Comparison of ENCODE assay signal across 32 cellular contexts in the genomic region with DNA sequence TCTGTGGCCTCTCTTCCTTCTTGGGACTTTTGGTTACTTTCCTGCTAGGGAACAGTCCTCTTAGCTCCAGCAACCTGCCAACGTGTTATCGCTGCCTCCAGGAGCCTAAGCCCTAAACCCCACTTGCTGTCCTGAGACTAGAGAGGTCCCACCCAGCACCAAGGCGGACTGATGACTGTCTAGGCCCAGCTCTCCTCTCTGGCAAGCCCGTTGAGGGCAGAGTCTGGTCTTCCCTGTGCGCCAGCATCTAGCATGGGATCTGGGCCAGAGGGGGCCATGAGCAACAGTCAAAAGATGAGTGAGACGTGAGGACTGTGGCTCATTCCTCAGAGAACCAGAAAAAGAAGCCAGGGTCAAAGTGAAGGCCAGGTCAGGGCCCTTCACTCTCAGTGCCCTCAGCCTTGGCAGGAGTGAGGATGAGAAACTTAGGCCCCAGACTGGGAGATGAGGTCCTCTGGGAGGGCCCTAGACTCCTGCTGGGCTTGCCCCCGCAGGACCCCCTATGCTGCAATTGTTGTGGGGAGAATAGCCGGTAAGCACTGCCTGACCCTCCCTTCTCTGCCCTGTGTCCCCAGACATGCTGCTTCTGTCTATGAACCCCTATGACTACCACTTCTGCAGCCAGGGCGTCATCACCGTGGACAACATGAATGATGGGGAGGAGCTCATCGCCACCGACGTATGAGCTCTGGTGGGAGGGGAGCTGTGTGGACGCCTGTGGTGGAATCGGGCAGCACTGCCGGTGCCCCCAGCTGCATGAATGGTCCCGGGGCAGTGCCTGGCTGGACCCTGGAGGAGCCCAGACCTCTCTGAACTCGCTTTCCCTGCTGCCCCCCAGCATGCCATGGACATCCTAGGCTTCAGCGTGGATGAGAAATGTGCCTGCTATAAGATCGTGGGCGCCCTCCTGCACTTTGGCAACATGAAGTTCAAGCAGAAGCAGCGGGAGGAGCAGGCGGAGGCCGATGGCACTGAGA. TPM values are rescaled to one million over a fixed set of nuclear protein-coding genes. Genes with fewer than 3 reads are reported as not detected.
DNase-seq lines count a peak whose midpoint lies in the region; ATAC-seq, FAIRE-seq and TF ChIP-seq lines count a peak whose summit lies in the region.
"Had no signal": no experiment of that assay in that cellular context is flagged by ENCODE, and none has a peak within 500 bp of the region (broad histone marks: within the 10 kb centered on the region; RNA-seq: fewer than 3 reads in every experiment).

No MANE protein-coding gene starts in this region.

- no peak overlapping the region for H2BK120ac ChIP-seq in H1 (replicated peaks; ENCODE audit: low read depth, low read length)

- H2BK20ac ChIP-seq in H1 (ENCODE audit: low read length) = no peak overlapping the region

- no peak overlapping the region for H3K4ac ChIP-seq in H1 (replicated peaks; ENCODE audit: insufficient read length, low read depth, low read length)

- H3K79me1 ChIP-seq in H1 (ENCODE audit: low read depth, low read length) = no peaks in the 10 kb centered on the region

- H3K14ac ChIP-seq in H1 (ENCODE audit: insufficient read length) = no peak overlapping the region

- no peak overlapping the region for H2AK5ac ChIP-seq in H1 (ENCODE audit: low read depth, low read length)

- 90% methylated on average over 24 of the region's 24 CpGs; no CpG with 5 or more reads in 1 of the 2 experiments for WGBS in H1 (ENCODE audit: extremely low coverage in 1 of 2, insufficient coverage in 1 of 2, insufficient read length in 1 of 2, insufficient replicate concordance in 2 of 2, low coverage in 1 of 2, low lambda C conversion rate in 2 of 2, missing lambda C conversion rate in 1 of 2), 2 experiments

- CTCF ChIA-PET in activated CD4-positive, alpha-beta T cell treated with anti-CD3 and anti-CD28 coated beads, Interleukin-2, amount 10 ng/mL, durations not matched to agents 7 days and 5 days (lab: Charles Lee) = interaction anchor here (1.2 kb wide), 1 partner anchor 15 kb away, joined by 3 read pairs; no protein-coding TSS in a partner anchor
- CTCF ChIA-PET in H1 (lab: Charles Lee; ENCODE audit: partially characterized antibody) = interaction anchor here (0.6 to 3.5 kb wide), 8 partner anchors 11 to 527 kb away, joined by 3 to 16 read pairs (median 3); no protein-coding TSS in a partner anchor

- H3K27ac ChIP-seq in H1 (ENCODE audit: low read depth, low read length) = no peak overlapping the region
- no peak overlapping the region for H3K27ac ChIP-seq in left lung
- peak overlapping the region; percentile 62 for H3K27ac ChIP-seq in temporal lobe (ENCODE audit: low read depth, low read length)
- H3K27ac ChIP-seq in caudate nucleus (ENCODE audit: low read depth, low read length) = no peak overlapping the region
- H3K27ac ChIP-seq: A549, body of pancreas, coronary artery, esophagus muscularis mucosa, hepatocyte, neutrophil, prostate gland, skin epidermis had no signal

- peaks cover 0 to 3% of the 10 kb centered on the region in 2 experiments for H4K20me1 ChIP-seq in H1 (replicated peaks in 1 of 2; ENCODE audit: control insufficient read depth in 1 of 2, insufficient read depth in 2 of 2, low read length in 2 of 2)

- no peak for TF ChIP-seq RAD21 in H1 (IDR thresholded peaks at IDR 0.05 in 1 of 2, conservative IDR thresholded peaks at IDR 0.05 in 1 of 2; ENCODE audit: low read depth in 2 of 2, low read length in 2 of 2)

- peaks cover 0 to 27% (median 19%) of the 10 kb centered on the region in 4 experiments; a peak in 6 of 7 replicates for H3K4me1 ChIP-seq in H1 (replicated peaks in 1 of 4; ENCODE audit: control insufficient read depth in 3 of 4, insufficient read depth in 4 of 4, low read length in 3 of 4)
- H3K4me1 ChIP-seq in left lung = no peaks in the 10 kb centered on the region
- H3K4me1 ChIP-seq: body of pancreas, prostate gland had no signal

- H2BK15ac ChIP-seq in H1 (ENCODE audit: low read length) = 0 out of 2 replicates have a peak overlapping the region, but pooled peaks have one; percentile 31

- no peak overlapping the region for H3K4me2 ChIP-seq in H1 (ENCODE audit: insufficient read depth in 1 of 2, low read depth in 2 of 2, low read length in 2 of 2)
- H3K4me2 ChIP-seq: A549, hepatocyte had no signal

- no peak overlapping the region for H3K23ac ChIP-seq in H1 (ENCODE audit: insufficient read length)

- 0 out of 2 replicates have a peak overlapping the region, but pooled peaks have one; percentile 83 for H2BK5ac ChIP-seq in H1 (ENCODE audit: low read depth, low read length)

- ATAC-seq in left lung (peak; percentile 3), HG03432 (IDR thresholded peaks at IDR 0.05; ENCODE audit: unreplicated experiment) (no peak)
- ATAC-seq: body of pancreas; CD8-positive, alpha-beta T cell had no signal

- H2BK12ac ChIP-seq in H1 (ENCODE audit: low read depth, low read length) = no peak overlapping the region

- H3K4me3 Mint-ChIP-seq in activated CD4-positive, alpha-beta T cell treated with anti-CD3 and anti-CD28 coated beads, Interleukin-2, amount 10 ng/mL, durations not matched to agents 7 days and 5 days = no peak overlapping the region
- no peak overlapping the region for H3K4me3 Mint-ChIP-seq in activated CD4-positive, alpha-beta T cell treated with anti-CD3 and anti-CD28 coated beads, Interleukin-2, amount 10 ng/mL, durations not matched to agents 24 days and 14 days
- H3K4me3 Mint-ChIP-seq: activated T-cell treated with anti-CD3 and anti-CD28 coated beads, Interleukin-2, amount 50 U/mL, for 72 hours; CD8-positive, alpha-beta T cell; endodermal cell had no signal

- H3K36me3 ChIP-seq in H1 (ENCODE audit: control insufficient read depth in 2 of 4, insufficient read depth in 4 of 4, low read length in 3 of 4) = no peaks in the 10 kb centered on the region
- H3K36me3 ChIP-seq in left lung = no peaks in the 10 kb centered on the region
- H3K36me3 ChIP-seq: prostate gland had no signal

- no peaks in the 10 kb centered on the region for H3K9me3 Mint-ChIP-seq in activated CD4-positive, alpha-beta T cell treated with anti-CD3 and anti-CD28 coated beads, Interleukin-2, amount 10 ng/mL, durations not matched to agents 7 days and 5 days
- H3K9me3 Mint-ChIP-seq in activated CD4-positive, alpha-beta T cell treated with anti-CD3 and anti-CD28 coated beads, Interleukin-2, amount 10 ng/mL, durations not matched to agents 24 days and 14 days = no peaks in the 10 kb centered on the region
- H3K9me3 Mint-ChIP-seq: activated T-cell treated with anti-CD3 and anti-CD28 coated beads, Interleukin-2, amount 50 U/mL, for 72 hours; CD8-positive, alpha-beta T cell; endodermal cell had no signal

- POLR2A ChIA-PET in activated CD4-positive, alpha-beta T cell treated with anti-CD3 and anti-CD28 coated beads, Interleukin-2, amount 10 ng/mL, durations not matched to agents 7 days and 5 days (lab: Charles Lee) = no interaction called here
- POLR2A ChIA-PET in H1 (lab: Charles Lee; ENCODE audit: partially characterized antibody) = interaction anchor here (0.8 to 1.8 kb wide), 4 partner anchors 7 to 31 kb away, joined by 3 to 5 read pairs (median 4); partner anchors contain the start of genes GSS and MYH7B

- H3K23me2 ChIP-seq in H1 (ENCODE audit: low read depth, low read length) = peaks cover 4% of the 10 kb centered on the region; the same call in 1 of the 2 replicates

- TF ChIP-seq POLR2A in H1 (IDR thresholded peaks at IDR 0.05; ENCODE audit: control extremely low read depth in 1 of 2, low read depth in 2 of 2, low read length in 2 of 2) = no peak

- TF ChIP-seq CTCF in H1 (IDR thresholded peaks at IDR 0.05; ENCODE audit: control extremely low read depth in 1 of 3, insufficient read depth in 1 of 3, low read depth in 1 of 3, low read length in 3 of 3) (no peak), left lung (IDR thresholded peaks at IDR 0.05) (no peak)

- H3K27me3 Mint-ChIP-seq in activated CD4-positive, alpha-beta T cell treated with anti-CD3 and anti-CD28 coated beads, Interleukin-2, amount 10 ng/mL, durations not matched to agents 7 days and 5 days = peaks cover 11% of the 10 kb centered on the region
- H3K27me3 Mint-ChIP-seq in activated CD4-positive, alpha-beta T cell treated with anti-CD3 and anti-CD28 coated beads, Interleukin-2, amount 10 ng/mL, durations not matched to agents 24 days and 14 days = peaks cover 13% of the 10 kb centered on the region

- no peak overlapping the region for H3K56ac ChIP-seq in H1 (replicated peaks; ENCODE audit: insufficient read length, low read depth, low read length)

- H3K79me2 ChIP-seq in H1 (ENCODE audit: control insufficient read depth in 1 of 2, insufficient read depth in 2 of 2, low read length in 2 of 2) = no peaks in the 10 kb centered on the region
- H3K79me2 ChIP-seq: hepatocyte had no signal

- TF ChIP-seq EP300 in H1 (IDR thresholded peaks at IDR 0.05; ENCODE audit: borderline replicate concordance in 1 of 2, low read depth in 2 of 2, low read length in 2 of 2) = no peak

- H4K8ac ChIP-seq in H1 (ENCODE audit: extremely low read depth, insufficient read depth, low read length) = no peak overlapping the region; the same call in 1 of the 2 replicates

- H4K5ac ChIP-seq in H1 (ENCODE audit: insufficient read length, low read depth, low read length) = no peak overlapping the region

- no peak overlapping the region for H2AFZ ChIP-seq in H1 (ENCODE audit: low read length)
- H2AFZ ChIP-seq: hepatocyte had no signal

- no peak overlapping the region; the same call in 1 of the 2 replicates for H3K18ac ChIP-seq in H1 (ENCODE audit: extremely low read depth, low read length)

- intact Hi-C loops in activated CD4-positive, alpha-beta T cell treated with anti-CD3 and anti-CD28 coated beads, Interleukin-2, amount 10 ng/mL, durations not matched to agents 24 days and 14 days (cut with micrococcal nuclease) = no loop called here
- intact Hi-C loops in left lung (cut with DNase I) = no loop called here

- peak overlapping the region; percentile 5 for H3K27ac Mint-ChIP-seq in activated CD4-positive, alpha-beta T cell treated with anti-CD3 and anti-CD28 coated beads, Interleukin-2, amount 10 ng/mL, durations not matched to agents 7 days and 5 days
- H3K27ac Mint-ChIP-seq in activated CD4-positive, alpha-beta T cell treated with anti-CD3 and anti-CD28 coated beads, Interleukin-2, amount 10 ng/mL, durations not matched to agents 24 days and 14 days = no peak overlapping the region
- H3K27ac Mint-ChIP-seq: activated T-cell treated with anti-CD3 and anti-CD28 coated beads, Interleukin-2, amount 50 U/mL, for 72 hours; CD8-positive, alpha-beta T cell; endodermal cell had no signal

- no peaks in the 10 kb centered on the region for H3K9me3 ChIP-seq in H1 (ENCODE audit: insufficient read depth in 2 of 2, low read depth in 1 of 2, low read length in 1 of 2)
- no peaks in the 10 kb centered on the region for H3K9me3 ChIP-seq in left lung
- H3K9me3 ChIP-seq: A549, body of pancreas, esophagus muscularis mucosa, neutrophil, prostate gland, tibial nerve had no signal

- H3K4me3 ChIP-seq in H1 (ENCODE audit: extremely low read depth in 1 of 4, insufficient read depth in 2 of 4, low read depth in 3 of 4, low read length in 4 of 4) (no peak overlapping the region), left lung (no peak overlapping the region)
- H3K4me3 ChIP-seq: A549, body of pancreas, coronary artery, esophagus muscularis mucosa, hepatocyte, prostate gland, skin epidermis, tibial nerve had no signal

- H3K4me1 Mint-ChIP-seq in activated CD4-positive, alpha-beta T cell treated with anti-CD3 and anti-CD28 coated beads, Interleukin-2, amount 10 ng/mL, durations not matched to agents 7 days and 5 days = no peaks in the 10 kb centered on the region
- H3K4me1 Mint-ChIP-seq in activated CD4-positive, alpha-beta T cell treated with anti-CD3 and anti-CD28 coated beads, Interleukin-2, amount 10 ng/mL, durations not matched to agents 24 days and 14 days = no peaks in the 10 kb centered on the region

- H3K36me3 Mint-ChIP-seq in activated CD4-positive, alpha-beta T cell treated with anti-CD3 and anti-CD28 coated beads, Interleukin-2, amount 10 ng/mL, durations not matched to agents 7 days and 5 days (ENCODE audit: low read depth) = no peaks in the 10 kb centered on the region
- H3K36me3 Mint-ChIP-seq in activated CD4-positive, alpha-beta T cell treated with anti-CD3 and anti-CD28 coated beads, Interleukin-2, amount 10 ng/mL, durations not matched to agents 24 days and 14 days (ENCODE audit: low read depth) = no peaks in the 10 kb centered on the region
- H3K36me3 Mint-ChIP-seq: CD8-positive, alpha-beta T cell had no signal

- H4K91ac ChIP-seq in H1 (replicated peaks; ENCODE audit: insufficient read length, low read length) = no peak overlapping the region

- H3K27me3 ChIP-seq in H1 (replicated peaks in 1 of 4; ENCODE audit: control insufficient read depth in 3 of 4, extremely low read depth in 1 of 4, insufficient read depth in 3 of 4, low read length in 3 of 4) (peaks cover 0 to 16% (median 9%) of the 10 kb centered on the region in 4 experiments; a peak in 3 of 7 replicates), left lung (peaks cover 5 to 37% of the 10 kb centered on the region in 2 donors)

- DNase-seq in activated CD4-positive, alpha-beta T cell treated with anti-CD3 and anti-CD28 coated beads, Interleukin-2, amount 10 ng/mL, durations not matched to agents 7 days and 5 days = no peak
- no peak for DNase-seq in activated CD4-positive, alpha-beta T cell treated with anti-CD3 and anti-CD28 coated beads, Interleukin-2, amount 10 ng/mL, durations not matched to agents 24 days and 14 days
- DNase-seq in H1 (ENCODE audit: low read depth in 1 of 2, low spot score in 2 of 2) (no peak), left lung (peak in 1 of 2 donors; percentile 49), GM19240 (ENCODE audit: insufficient read length, low spot score) (no peak), caudate nucleus (lab: John Stamatoyannopoulos, UW) (no peak)
- DNase-seq: activated naive CD4-positive, alpha-beta T cell; activated T-cell treated with anti-CD3 and anti-CD28 coated beads, Interleukin-2, amount 50 U/mL, for 72 hours; AML-193; body of pancreas; CD8-positive, alpha-beta T cell; endodermal cell; foreskin melanocyte; HCEC 1CT; NCI-H1417 treated with DMSO at 0.1 percent for 48 hours; NCI-H2081 treated with DMSO at 0.1 percent for 48 hours; NK-92 treated with Interleukin-12 subunit alpha and Interleukin-12 subunit beta, amount 100 ng/mL, for 24 hours; PC-3; SHP77; T-helper 9 cell had no signal

- H3K9ac ChIP-seq in H1 (replicated peaks in 1 of 4; ENCODE audit: extremely low read depth in 1 of 4, low read depth in 3 of 4, low read length in 3 of 4) = no peak overlapping the region

- FAIRE-seq in H1 (lab: Jason Lieb, UNC) = no peak
- FAIRE-seq: A549, G401.6 had no signal

RNA-seq across cellular contexts. Expression of gene MYH7B, which starts 30.9 kb away (rescaled TPM):
- under 1 TPM; 0.04 to 0.27 TPM for total RNA-seq in activated CD4-positive, alpha-beta T cell treated with anti-CD3 and anti-CD28 coated beads, Interleukin-2, amount 10 ng/mL, durations not matched to agents 7 days and 5 days
- 0.19 and 0.52 TPM in 2 replicates for total RNA-seq in activated CD4-positive, alpha-beta T cell treated with anti-CD3 and anti-CD28 coated beads, Interleukin-2, amount 10 ng/mL, durations not matched to agents 24 days and 14 days
- total RNA-seq in H1 (2021; fragmentation: NEBNext Ultra II Directional; extraction: Animal tissue kit (Norgen Biotek cat#: 25700)) = 0.30 and 0.69 TPM in 2 replicates
- 0.15 and 0.25 TPM in 2 replicates for polyA plus RNA-seq in H1 (2011; rRNA removed)
- 0.25 TPM for polyA plus RNA-seq in H1 (2011; cell fraction: cytosol; rRNA removed)
- polyA plus RNA-seq in H1 (2011; cell fraction: nucleus; rRNA removed) = 1.9 TPM
- polyA plus RNA-seq in H1 (2012, experiment 1 of 2) = 0.10 to 1.1 TPM (median 0.71 TPM) in 4 replicates
- polyA plus RNA-seq in H1 (2012, experiment 2 of 2) = 0.03 TPM
- polyA plus RNA-seq in H1 (2013, experiment 1 of 2) = 0.20 TPM
- polyA plus RNA-seq in H1 (2013, experiment 2 of 2) = 0.24 TPM
- 0.10 and 0.32 TPM in 2 replicates for polyA minus RNA-seq in H1 (2011; rRNA and poly(A)+ RNA removed)
- polyA minus RNA-seq in H1 (2011; cell fraction: cytosol; rRNA and poly(A)+ RNA removed) = not detected
- polyA minus RNA-seq in H1 (2011; cell fraction: nucleus; rRNA and poly(A)+ RNA removed) = 0.60 TPM
- total RNA-seq in left lung (under 1 TPM; 0.34 to 0.41 TPM), temporal lobe (under 0.01 TPM)
- total RNA-seq: HT1080 had no signal

RNA-seq across cellular contexts. Expression of gene GSS, which starts 31.0 kb away (rescaled TPM):
- 10 to 100 TPM; 48.7 to 49.1 TPM for total RNA-seq in activated CD4-positive, alpha-beta T cell treated with anti-CD3 and anti-CD28 coated beads, Interleukin-2, amount 10 ng/mL, durations not matched to agents 7 days and 5 days
- 71.0 and 71.3 TPM in 2 replicates for total RNA-seq in activated CD4-positive, alpha-beta T cell treated with anti-CD3 and anti-CD28 coated beads, Interleukin-2, amount 10 ng/mL, durations not matched to agents 24 days and 14 days
- total RNA-seq in H1 (2021; fragmentation: NEBNext Ultra II Directional; extraction: Animal tissue kit (Norgen Biotek cat#: 25700)) = 29.4 and 34.6 TPM in 2 replicates
- polyA plus RNA-seq in H1 (2011; rRNA removed) = 43.2 and 46.4 TPM in 2 replicates
- polyA plus RNA-seq in H1 (2011; cell fraction: cytosol; rRNA removed) = 57.0 TPM
- 110 TPM for polyA plus RNA-seq in H1 (2011; cell fraction: nucleus; rRNA removed)
- 32.9 to 43.7 TPM (median 40.4 TPM) in 4 replicates for polyA plus RNA-seq in H1 (2012, experiment 1 of 2)
- 41.7 TPM for polyA plus RNA-seq in H1 (2012, experiment 2 of 2)
- polyA plus RNA-seq in H1 (2013, experiment 1 of 2) = 28.0 TPM
- polyA plus RNA-seq in H1 (2013, experiment 2 of 2) = 24.7 TPM
- polyA minus RNA-seq in H1 (2011; rRNA and poly(A)+ RNA removed) = 47.2 and 47.6 TPM in 2 replicates
- polyA minus RNA-seq in H1 (2011; cell fraction: cytosol; rRNA and poly(A)+ RNA removed) = 15.7 TPM
- 35.8 TPM for polyA minus RNA-seq in H1 (2011; cell fraction: nucleus; rRNA and poly(A)+ RNA removed)
- total RNA-seq in left lung = 10 to 100 TPM; 41.6 to 49.4 TPM
- 22.6 TPM for total RNA-seq in temporal lobe
